Comparison of ENCODE assay signal across 14 cellular contexts in genomic region chr3:192170031-192170430, GRCh38.
"Had no signal": no experiment of that assay in that cellular context is flagged by ENCODE, and none has a peak within 500 bp of the region (broad histone marks: within the 10 kb centered on the region; RNA-seq: fewer than 3 reads in every experiment).

No MANE protein-coding gene starts in this region.

- H3K27ac Mint-ChIP-seq: activated naive CD8-positive, alpha-beta T cell treated with anti-CD3 and anti-CD28 coated beads for 36 hours; immature natural killer cell; naive thymus-derived CD8-positive, alpha-beta T cell; stimulated activated memory B cell treated with anti-CD40 and anti-IgM and Interleukin-4, amounts not matched to agents 10 μg/mL and 1 μg/mL and 100 μg/mL, for 72 hours; T-helper 1 cell treated with Interleukin-12 subunit alpha and Interleukin-12 subunit beta and Interleukin-4 antibody, amounts not matched to agents 30 μg/mL and 1 μg/mL, for 36 hours had no signal

- H3K9me3 ChIP-seq: colonic mucosa, esophagus muscularis mucosa, pancreas, sigmoid colon, tibial artery had no signal

- H3K4me3 ChIP-seq: colonic mucosa, esophagus muscularis mucosa, pancreas, sigmoid colon, tibial artery had no signal

- H3K36me3 Mint-ChIP-seq: activated naive CD8-positive, alpha-beta T cell treated with anti-CD3 and anti-CD28 coated beads for 36 hours; immature natural killer cell; naive thymus-derived CD8-positive, alpha-beta T cell; stimulated activated memory B cell treated with anti-CD40 and anti-IgM and Interleukin-4, amounts not matched to agents 10 μg/mL and 1 μg/mL and 100 μg/mL, for 72 hours had no signal

- H3K4me1 ChIP-seq: colonic mucosa, pancreas, sigmoid colon, tibial artery had no signal

- H3K27me3 ChIP-seq: colonic mucosa, esophagus muscularis mucosa, pancreas, sigmoid colon, tibial artery had no signal

- H3K9me3 Mint-ChIP-seq: activated naive CD8-positive, alpha-beta T cell treated with anti-CD3 and anti-CD28 coated beads for 36 hours; central memory CD8-positive, alpha-beta T cell; stimulated activated memory B cell treated with anti-CD40 and anti-IgM and Interleukin-4, amounts not matched to agents 10 μg/mL and 1 μg/mL and 100 μg/mL, for 72 hours; T-helper 1 cell treated with Interleukin-12 subunit alpha and Interleukin-12 subunit beta and Interleukin-4 antibody, amounts not matched to agents 30 μg/mL and 1 μg/mL, for 36 hours had no signal

- H3K36me3 ChIP-seq: colonic mucosa, pancreas, sigmoid colon, tibial artery had no signal

- DNase-seq: activated CD4-positive, alpha-beta T cell treated with anti-CD3 and anti-CD28 coated beads, Interleukin-2, amount 50 U/mL, for 4 hours; activated gamma-delta T cell treated with Interleukin-2 at 50 U/mL for 16 hours; activated naive CD8-positive, alpha-beta T cell treated with anti-CD3 and anti-CD28 coated beads for 36 hours; colonic mucosa; immature natural killer cell; naive thymus-derived CD8-positive, alpha-beta T cell; pancreas; sigmoid colon; stimulated activated CD4-positive, alpha-beta T cell treated with anti-CD3 and anti-CD28 coated beads, Interleukin-4, amount 100 ng/mL, for 4 hours; tibial artery had no signal

- ATAC-seq: naive thymus-derived CD8-positive, alpha-beta T cell; stimulated activated memory B cell treated with anti-CD40 and anti-IgM and Interleukin-4, amounts not matched to agents 10 μg/mL and 1 μg/mL and 100 μg/mL, for 72 hours had no signal

- H3K27ac ChIP-seq: colonic mucosa, esophagus muscularis mucosa, pancreas, sigmoid colon, tibial artery had no signal

- H3K4me3 Mint-ChIP-seq: activated naive CD8-positive, alpha-beta T cell treated with anti-CD3 and anti-CD28 coated beads for 36 hours; central memory CD8-positive, alpha-beta T cell; immature natural killer cell; naive thymus-derived CD8-positive, alpha-beta T cell; stimulated activated memory B cell treated with anti-CD40 and anti-IgM and Interleukin-4, amounts not matched to agents 10 μg/mL and 1 μg/mL and 100 μg/mL, for 72 hours; T-helper 1 cell treated with Interleukin-12 subunit alpha and Interleukin-12 subunit beta and Interleukin-4 antibody, amounts not matched to agents 30 μg/mL and 1 μg/mL, for 36 hours had no signal

- H3K4me1 Mint-ChIP-seq: activated naive CD8-positive, alpha-beta T cell treated with anti-CD3 and anti-CD28 coated beads for 36 hours; central memory CD8-positive, alpha-beta T cell; immature natural killer cell; naive thymus-derived CD8-positive, alpha-beta T cell; stimulated activated memory B cell treated with anti-CD40 and anti-IgM and Interleukin-4, amounts not matched to agents 10 μg/mL and 1 μg/mL and 100 μg/mL, for 72 hours had no signal

- H3K27me3 Mint-ChIP-seq: activated naive CD8-positive, alpha-beta T cell treated with anti-CD3 and anti-CD28 coated beads for 36 hours; central memory CD8-positive, alpha-beta T cell; stimulated activated memory B cell treated with anti-CD40 and anti-IgM and Interleukin-4, amounts not matched to agents 10 μg/mL and 1 μg/mL and 100 μg/mL, for 72 hours had no signal
